13 cellular contexts compared by ENCODE assay signal in genomic region chr2:74544634-74545033, GRCh38. TPM values are rescaled to one million over a fixed set of nuclear protein-coding genes. Genes with fewer than 3 reads are reported as not detected.
DNase-seq lines count a peak whose midpoint lies in the region; ATAC-seq, FAIRE-seq and TF ChIP-seq lines count a peak whose summit lies in the region.
"Had no signal": no experiment of that assay in that cellular context is flagged by ENCODE, and none has a peak within 500 bp of the region (broad histone marks: within the 10 kb centered on the region; RNA-seq: fewer than 3 reads in every experiment).

No MANE protein-coding gene starts in this region.

- H3K27ac ChIP-seq in DND-41 (ENCODE audit: low read length) (no peak overlapping the region), MM.1S (ENCODE audit: low read length) (no peak overlapping the region)
- H3K27ac ChIP-seq: Peyer's patch, tibial nerve had no signal

- H3F3A ChIP-seq in MM.1S (ENCODE audit: insufficient read depth, low read length) = no peaks in the 10 kb centered on the region

- FAIRE-seq in GM12892 (lab: Jason Lieb, UNC) = no peak

- H3K79me2 ChIP-seq in DND-41 (ENCODE audit: insufficient read depth, low read length) (no peaks in the 10 kb centered on the region), MM.1S (ENCODE audit: low read length) (no peaks in the 10 kb centered on the region)

- H4K20me1 ChIP-seq in DND-41 (ENCODE audit: insufficient read depth, low read length) (no peaks in the 10 kb centered on the region), MM.1S (ENCODE audit: insufficient read depth, low read length) (no peaks in the 10 kb centered on the region)

- no peak for TF ChIP-seq POLR2A in GM12892 (IDR thresholded peaks at IDR 0.05; ENCODE audit: low read depth, low read length)

- H3K9me2 ChIP-seq in MM.1S (replicated peaks; ENCODE audit: insufficient read depth, low read length) = no peaks in the 10 kb centered on the region

- TF ChIP-seq CTCF in DND-41 (IDR thresholded peaks at IDR 0.05; ENCODE audit: borderline replicate concordance, extremely low read depth, low read length, poor library complexity, severe bottlenecking) (peak; percentile 42), MM.1S (IDR thresholded peaks at IDR 0.05; ENCODE audit: low read length) (peak; percentile 38), epithelial cell of esophagus (IDR thresholded peaks at IDR 0.05; ENCODE audit: insufficient read depth, low read depth, low read length, missing control alignments) (peak; percentile 55)

- no peak overlapping the region for H3K4me2 ChIP-seq in DND-41 (ENCODE audit: insufficient read depth, low read length)
- no peak overlapping the region for H3K4me2 ChIP-seq in MM.1S (ENCODE audit: low read depth, low read length)

- peak; percentile 26 for DNase-seq in DMS79 (lab: John Stamatoyannopoulos, UW)
- no peak for DNase-seq in DMS79 treated with DMSO at 0.1 percent for 48 hours (lab: John Stamatoyannopoulos, UW)
- DNase-seq in DND-41 = no peak
- DNase-seq in MM.1S = no peak
- peak; percentile 46 for DNase-seq in epithelial cell of esophagus (ENCODE audit: low read depth)
- no peak for DNase-seq in NCI-H2227 (lab: John Stamatoyannopoulos, UW; ENCODE audit: unreplicated experiment)
- DNase-seq in GM12892 (ENCODE audit: insufficient read length) = no peak
- no peak for DNase-seq in Kasumi-1 (lab: John Stamatoyannopoulos, UW)
- DNase-seq: 8988T, H9, NCI-H2029 treated with DMSO at 0.1 percent for 48 hours had no signal

- H3K9ac ChIP-seq in DND-41 (ENCODE audit: low read depth, low read length) (no peak overlapping the region), MM.1S (ENCODE audit: low read length) (no peak overlapping the region)

- H3K4me1 ChIP-seq in DND-41 (ENCODE audit: insufficient read depth, low read length) (no peaks in the 10 kb centered on the region), MM.1S (ENCODE audit: low read length) (no peaks in the 10 kb centered on the region)

- H3K4me3 ChIP-seq in DND-41 (ENCODE audit: low read depth in 1 of 2, low read length in 2 of 2) (no peak overlapping the region), MM.1S (ENCODE audit: low read length) (no peak overlapping the region), epithelial cell of esophagus (ENCODE audit: low read length) (no peak overlapping the region)
- H3K4me3 ChIP-seq: Peyer's patch, tibial nerve had no signal

- H3K27me3 ChIP-seq in DND-41 (ENCODE audit: insufficient read depth, low read length, poor library complexity) (no peaks in the 10 kb centered on the region), MM.1S (replicated peaks; ENCODE audit: insufficient read depth, low read length) (peaks cover 39% of the 10 kb centered on the region)
- H3K27me3 ChIP-seq: Peyer's patch, tibial nerve had no signal

- ATAC-seq in DND-41 (ENCODE audit: insufficient read depth, low read depth) = peak; percentile 55; the same call in 1 of the 3 replicates

- H3K9me3 ChIP-seq in DND-41 (ENCODE audit: insufficient read depth, low read length, severe bottlenecking) (no peaks in the 10 kb centered on the region), MM.1S (replicated peaks; ENCODE audit: insufficient read depth, low read length) (no peaks in the 10 kb centered on the region)
- H3K9me3 ChIP-seq: Peyer's patch, tibial nerve had no signal

- H3K36me3 ChIP-seq in DND-41 (ENCODE audit: insufficient read depth, low read length) = no peaks in the 10 kb centered on the region
- H3K36me3 ChIP-seq in MM.1S (replicated peaks; ENCODE audit: insufficient read depth, low read length) = no peaks in the 10 kb centered on the region
- H3K36me3 ChIP-seq: Peyer's patch had no signal

- H2AFZ ChIP-seq in DND-41 (ENCODE audit: low read depth, low read length) = no peak overlapping the region
- no peak overlapping the region for H2AFZ ChIP-seq in MM.1S (ENCODE audit: low read length)

RNA-seq across cellular contexts. Expression of gene LOXL3, which starts 9.1 kb away (rescaled TPM):
- 21.0 TPM for polyA plus RNA-seq in GM12892 (2012; ENCODE audit: missing spikeins)

RNA-seq across cellular contexts. Expression of gene DOK1, which starts 9.9 kb away (rescaled TPM):
- 30.5 TPM for polyA plus RNA-seq in GM12892 (2012; ENCODE audit: missing spikeins)

RNA-seq across cellular contexts. Expression of gene HTRA2, which starts 14.9 kb away (rescaled TPM):
- polyA plus RNA-seq in GM12892 (2012; ENCODE audit: missing spikeins) = 56.6 TPM

RNA-seq across cellular contexts. Expression of gene AUP1, which starts 15.1 kb away (rescaled TPM):
- 82.7 TPM for polyA plus RNA-seq in GM12892 (2012; ENCODE audit: missing spikeins)

RNA-seq across cellular contexts. Expression of gene DQX1, which starts 18.6 kb away (rescaled TPM):
- 0.93 TPM for polyA plus RNA-seq in GM12892 (2012; ENCODE audit: missing spikeins)

Comparison
In these comparisons a context has a peak if more than half of its experiments do, and no peak if none do; other contexts are left out.
1. DNase-seq: peak in DMS79 (single experiment) and epithelial cell of esophagus (single experiment); none in DMS79 treated with DMSO at 0.1 percent for 48 hours (single experiment), DND-41 (single experiment), MM.1S (single experiment), NCI-H2227 (single experiment), GM12892 (single experiment) and Kasumi-1 (0 of 2).
2. Peak in every context shown above with its lines, with median percentiles within 50 percentile points of each other: CTCF ChIP-seq.